In the genomic region with DNA sequence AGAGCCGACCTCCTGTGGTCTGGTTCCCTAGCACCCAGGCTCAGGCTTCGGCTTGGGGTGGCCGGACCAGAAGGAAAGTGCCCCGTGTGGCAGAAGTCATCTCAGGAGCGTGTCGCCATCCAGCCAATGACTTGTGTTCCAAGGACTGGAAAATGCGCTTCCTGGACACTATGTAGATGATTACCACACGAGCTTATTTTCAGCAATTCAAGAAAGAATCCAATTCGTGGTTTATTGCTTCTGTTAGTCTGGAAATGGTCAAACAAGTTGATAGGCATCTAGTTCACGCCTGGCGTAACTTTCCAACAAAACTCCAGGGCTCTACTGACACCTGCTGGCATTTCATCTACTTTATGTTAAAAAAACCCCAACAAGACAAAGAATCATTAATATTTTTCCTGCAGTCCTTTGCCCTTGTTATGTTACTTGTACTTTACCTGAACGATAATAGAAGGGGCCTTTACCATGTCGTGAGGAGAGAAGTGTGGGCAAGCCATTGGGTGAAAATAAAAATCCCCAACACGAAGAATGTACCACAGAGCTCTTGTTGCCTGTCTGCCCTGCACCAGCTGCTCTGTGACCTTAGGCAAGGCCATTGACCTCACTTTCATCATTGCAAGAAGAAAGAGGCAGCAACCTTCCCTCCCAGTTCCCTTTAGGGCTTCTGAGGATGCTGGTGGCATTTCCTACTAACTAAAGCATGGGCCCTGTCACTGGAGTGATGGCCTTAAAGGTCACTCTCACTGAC, we compare ENCODE assay signal across 9 cellular contexts.
A peak's percentile ranks its signal among the peaks of the same experiment; 100 is the strongest.
DNase-seq lines count a peak whose midpoint lies in the region; ATAC-seq, FAIRE-seq and TF ChIP-seq lines count a peak whose summit lies in the region.
"Had no signal": no experiment of that assay in that cellular context is flagged by ENCODE, and none has a peak within 500 bp of the region (broad histone marks: within the 10 kb centered on the region; RNA-seq: fewer than 3 reads in every experiment).

No MANE protein-coding gene starts in this region.

- H3K9me2 ChIP-seq in GM23338 (ENCODE audit: insufficient read depth), result no peaks in the 10 kb centered on the region

- H3K27me3 Mint-ChIP-seq in GM23338 (ENCODE audit: insufficient read depth, low read depth, poor library complexity), result no peaks in the 10 kb centered on the region

- H3K4me3 ChIP-seq in GM23338 (no peak overlapping the region), dorsolateral prefrontal cortex (no peak overlapping the region), mesodermal cell (ENCODE audit: extremely low read depth, insufficient read depth, low read length, poor library complexity, severe bottlenecking) (no peak overlapping the region)
- H3K4me3 ChIP-seq: suprapubic skin had no signal

- no peaks in the 10 kb centered on the region for H3K4me1 ChIP-seq in GM23338 (ENCODE audit: insufficient read depth)
- H3K4me1 ChIP-seq in mesodermal cell (ENCODE audit: control insufficient read depth, insufficient read depth, low read length, poor library complexity, severe bottlenecking), result no peaks in the 10 kb centered on the region
- H3K4me1 ChIP-seq: suprapubic skin had no signal

- H3K4me1 Mint-ChIP-seq in GM23338, result no peaks in the 10 kb centered on the region

- H3K36me3 ChIP-seq in GM23338 (ENCODE audit: insufficient read depth) (no peaks in the 10 kb centered on the region), mesodermal cell (ENCODE audit: control insufficient read depth, insufficient read depth, low read length) (peaks cover 3% of the 10 kb centered on the region)
- H3K36me3 ChIP-seq: suprapubic skin had no signal

- H3K79me2 ChIP-seq in GM23338 (replicated peaks; ENCODE audit: insufficient read depth), result no peaks in the 10 kb centered on the region

- FAIRE-seq in A204.1 (lab: Jason Lieb, UNC), result peak; percentile 58

- intact Hi-C loops in dorsolateral prefrontal cortex (cut with DNase I), result loop anchor here (5.0 to 10.0 kb wide), 3 partner anchors 505 to 572 kb away; no protein-coding TSS in a partner anchor

- no peak overlapping the region for H3K27ac ChIP-seq in GM23338 (ENCODE audit: low read depth)
- no peak overlapping the region for H3K27ac ChIP-seq in dorsolateral prefrontal cortex
- peak overlapping the region; percentile 5 for H3K27ac ChIP-seq in mesodermal cell (ENCODE audit: low read depth, low read length, severe bottlenecking)
- H3K27ac ChIP-seq: suprapubic skin had no signal

- peak; percentile 87 for ATAC-seq in GM23338
- no peak for ATAC-seq in HG03354 (IDR thresholded peaks at IDR 0.05; ENCODE audit: poor library complexity, severe bottlenecking, unreplicated experiment)
- no peak for ATAC-seq in HG03520 (IDR thresholded peaks at IDR 0.05; ENCODE audit: unreplicated experiment)
- ATAC-seq in GM18873 (IDR thresholded peaks at IDR 0.05; ENCODE audit: low FRiP score, unreplicated experiment), result no peak

- no peak overlapping the region for H3K4me3 Mint-ChIP-seq in GM23338

- no peaks in the 10 kb centered on the region for H3K27me3 ChIP-seq in GM23338 (ENCODE audit: insufficient read depth)
- H3K27me3 ChIP-seq in dorsolateral prefrontal cortex, result no peaks in the 10 kb centered on the region
- H3K27me3 ChIP-seq: suprapubic skin had no signal

- H2AFZ ChIP-seq in GM23338, result no peak overlapping the region

- 69 to 90% methylated on average over 10 to 14 of the region's 14 CpGs for WGBS in mesodermal cell (ENCODE audit: insufficient coverage in 2 of 2), 2 experiments

- H3K27ac Mint-ChIP-seq in GM23338, result no peak overlapping the region; the same call in 1 of the 2 replicates

- H3K9me3 Mint-ChIP-seq in GM23338, result no peaks in the 10 kb centered on the region

- peaks cover 4% of the 10 kb centered on the region; the same call in 1 of the 3 replicates for H3K36me3 Mint-ChIP-seq in GM23338 (ENCODE audit: low read depth)

- peak; percentile 64 for DNase-seq in GM23338 (ENCODE audit: low spot score)
- peak; percentile 65 for DNase-seq in NCI-H748 (lab: John Stamatoyannopoulos, UW; ENCODE audit: unreplicated experiment)
- peak in 1 of 10 donors; percentile 44 for DNase-seq in dorsolateral prefrontal cortex

- H3F3A ChIP-seq in GM23338 (replicated peaks; ENCODE audit: low read depth), result no peaks in the 10 kb centered on the region

- H3K4me2 ChIP-seq in GM23338, result no peak overlapping the region

- TF ChIP-seq CTCF in GM23338 (conservative IDR thresholded peaks at IDR 0.05; ENCODE audit: low read depth in 2 of 2) (peak; percentile 61 to 74), dorsolateral prefrontal cortex (IDR thresholded peaks at IDR 0.05 in 54 of 56, conservative IDR thresholded peaks at IDR 0.05 in 2 of 56; ENCODE audit: low read depth in 1 of 56, partially characterized antibody in 56 of 56) (peak in 55 of 56 donors; percentile 26 to 85 (median 59))

- no peaks in the 10 kb centered on the region for H4K20me1 ChIP-seq in GM23338 (replicated peaks; ENCODE audit: insufficient read depth)

- no peaks in the 10 kb centered on the region for H3K9me3 ChIP-seq in mesodermal cell (ENCODE audit: control insufficient read depth, low read length)
- H3K9me3 ChIP-seq: suprapubic skin had no signal

TF ChIP-seq in GM23338, 12 proteins besides CTCF, POLR2A, EP300 and RAD21 (continues in another document):
- TF ChIP-seq, protein P1, sequence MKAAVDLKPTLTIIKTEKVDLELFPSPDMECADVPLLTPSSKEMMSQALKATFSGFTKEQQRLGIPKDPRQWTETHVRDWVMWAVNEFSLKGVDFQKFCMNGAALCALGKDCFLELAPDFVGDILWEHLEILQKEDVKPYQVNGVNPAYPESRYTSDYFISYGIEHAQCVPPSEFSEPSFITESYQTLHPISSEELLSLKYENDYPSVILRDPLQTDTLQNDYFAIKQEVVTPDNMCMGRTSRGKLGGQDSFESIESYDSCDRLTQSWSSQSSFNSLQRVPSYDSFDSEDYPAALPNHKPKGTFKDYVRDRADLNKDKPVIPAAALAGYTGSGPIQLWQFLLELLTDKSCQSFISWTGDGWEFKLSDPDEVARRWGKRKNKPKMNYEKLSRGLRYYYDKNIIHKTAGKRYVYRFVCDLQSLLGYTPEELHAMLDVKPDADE (IDR thresholded peaks at IDR 0.05), result no peak
- TF ChIP-seq JUNB (IDR thresholded peaks at IDR 0.05; ENCODE audit: unreplicated experiment) (no peak), POLR2AphosphoS5 (IDR thresholded peaks at IDR 0.05; ENCODE audit: low read depth) (no peak), ZNF331 (CRISPR knock-in tag; IDR thresholded peaks at IDR 0.05; ENCODE audit: low read depth) (no peak), STAT1 (IDR thresholded peaks at IDR 0.05; ENCODE audit: unreplicated experiment) (no peak), EZH2 (IDR thresholded peaks at IDR 0.05; ENCODE audit: low read depth, unreplicated experiment) (no peak)
- TF ChIP-seq, protein P2, sequence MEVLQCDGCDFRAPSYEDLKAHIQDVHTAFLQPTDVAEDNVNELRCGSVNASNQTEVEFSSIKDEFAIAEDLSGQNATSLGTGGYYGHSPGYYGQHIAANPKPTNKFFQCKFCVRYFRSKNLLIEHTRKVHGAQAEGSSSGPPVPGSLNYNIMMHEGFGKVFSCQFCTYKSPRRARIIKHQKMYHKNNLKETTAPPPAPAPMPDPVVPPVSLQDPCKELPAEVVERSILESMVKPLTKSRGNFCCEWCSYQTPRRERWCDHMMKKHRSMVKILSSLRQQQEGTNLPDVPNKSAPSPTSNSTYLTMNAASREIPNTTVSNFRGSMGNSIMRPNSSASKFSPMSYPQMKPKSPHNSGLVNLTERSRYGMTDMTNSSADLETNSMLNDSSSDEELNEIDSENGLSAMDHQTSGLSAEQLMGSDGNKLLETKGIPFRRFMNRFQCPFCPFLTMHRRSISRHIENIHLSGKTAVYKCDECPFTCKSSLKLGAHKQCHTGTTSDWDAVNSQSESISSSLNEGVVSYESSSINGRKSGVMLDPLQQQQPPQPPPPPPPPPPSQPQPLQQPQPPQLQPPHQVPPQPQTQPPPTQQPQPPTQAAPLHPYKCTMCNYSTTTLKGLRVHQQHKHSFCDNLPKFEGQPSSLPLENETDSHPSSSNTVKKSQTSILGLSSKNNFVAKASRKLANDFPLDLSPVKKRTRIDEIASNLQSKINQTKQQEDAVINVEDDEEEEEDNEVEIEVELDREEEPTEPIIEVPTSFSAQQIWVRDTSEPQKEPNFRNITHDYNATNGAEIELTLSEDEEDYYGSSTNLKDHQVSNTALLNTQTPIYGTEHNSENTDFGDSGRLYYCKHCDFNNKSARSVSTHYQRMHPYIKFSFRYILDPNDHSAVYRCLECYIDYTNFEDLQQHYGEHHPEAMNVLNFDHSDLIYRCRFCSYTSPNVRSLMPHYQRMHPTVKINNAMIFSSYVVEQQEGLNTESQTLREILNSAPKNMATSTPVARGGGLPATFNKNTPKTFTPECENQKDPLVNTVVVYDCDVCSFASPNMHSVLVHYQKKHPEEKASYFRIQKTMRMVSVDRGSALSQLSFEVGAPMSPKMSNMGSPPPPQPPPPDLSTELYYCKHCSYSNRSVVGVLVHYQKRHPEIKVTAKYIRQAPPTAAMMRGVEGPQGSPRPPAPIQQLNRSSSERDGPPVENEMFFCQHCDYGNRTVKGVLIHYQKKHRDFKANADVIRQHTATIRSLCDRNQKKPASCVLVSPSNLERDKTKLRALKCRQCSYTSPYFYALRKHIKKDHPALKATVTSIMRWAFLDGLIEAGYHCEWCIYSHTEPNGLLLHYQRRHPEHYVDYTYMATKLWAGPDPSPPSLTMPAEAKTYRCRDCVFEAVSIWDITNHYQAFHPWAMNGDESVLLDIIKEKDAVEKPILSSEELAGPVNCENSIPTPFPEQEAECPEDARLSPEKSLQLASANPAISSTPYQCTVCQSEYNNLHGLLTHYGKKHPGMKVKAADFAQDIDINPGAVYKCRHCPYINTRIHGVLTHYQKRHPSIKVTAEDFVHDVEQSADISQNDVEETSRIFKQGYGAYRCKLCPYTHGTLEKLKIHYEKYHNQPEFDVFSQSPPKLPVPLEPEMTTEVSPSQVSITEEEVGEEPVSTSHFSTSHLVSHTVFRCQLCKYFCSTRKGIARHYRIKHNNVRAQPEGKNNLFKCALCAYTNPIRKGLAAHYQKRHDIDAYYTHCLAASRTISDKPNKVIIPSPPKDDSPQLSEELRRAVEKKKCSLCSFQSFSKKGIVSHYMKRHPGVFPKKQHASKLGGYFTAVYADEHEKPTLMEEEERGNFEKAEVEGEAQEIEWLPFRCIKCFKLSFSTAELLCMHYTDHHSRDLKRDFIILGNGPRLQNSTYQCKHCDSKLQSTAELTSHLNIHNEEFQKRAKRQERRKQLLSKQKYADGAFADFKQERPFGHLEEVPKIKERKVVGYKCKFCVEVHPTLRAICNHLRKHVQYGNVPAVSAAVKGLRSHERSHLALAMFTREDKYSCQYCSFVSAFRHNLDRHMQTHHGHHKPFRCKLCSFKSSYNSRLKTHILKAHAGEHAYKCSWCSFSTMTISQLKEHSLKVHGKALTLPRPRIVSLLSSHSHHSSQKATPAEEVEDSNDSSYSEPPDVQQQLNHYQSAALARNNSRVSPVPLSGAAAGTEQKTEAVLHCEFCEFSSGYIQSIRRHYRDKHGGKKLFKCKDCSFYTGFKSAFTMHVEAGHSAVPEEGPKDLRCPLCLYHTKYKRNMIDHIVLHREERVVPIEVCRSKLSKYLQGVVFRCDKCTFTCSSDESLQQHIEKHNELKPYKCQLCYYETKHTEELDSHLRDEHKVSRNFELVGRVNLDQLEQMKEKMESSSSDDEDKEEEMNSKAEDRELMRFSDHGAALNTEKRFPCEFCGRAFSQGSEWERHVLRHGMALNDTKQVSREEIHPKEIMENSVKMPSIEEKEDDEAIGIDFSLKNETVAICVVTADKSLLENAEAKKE (CRISPR knock-in tag; IDR thresholded peaks at IDR 0.05), result no peak
